8 cellular contexts compared by ENCODE assay signal in the genomic region with DNA sequence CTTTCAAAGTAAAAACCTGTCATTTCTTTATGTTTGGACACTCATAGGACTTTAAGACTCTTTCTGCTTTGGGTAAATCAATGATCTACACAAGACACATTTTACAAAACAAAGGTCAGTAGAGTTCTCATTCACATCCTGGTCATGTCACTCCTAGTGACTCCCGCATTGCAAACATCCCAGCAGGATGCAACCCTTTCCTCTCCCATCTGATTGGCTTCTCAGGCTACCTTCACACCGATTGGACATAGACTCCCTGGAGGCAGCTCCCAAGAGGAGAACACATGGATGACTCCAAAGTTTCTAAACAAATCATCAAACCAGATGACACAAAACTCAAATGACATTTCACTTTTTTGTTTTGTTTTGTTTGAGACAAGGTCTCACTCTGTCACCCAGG. TPM values are rescaled to one million over a fixed set of nuclear protein-coding genes. Genes with fewer than 3 reads are reported as not detected.
"Had no signal": no experiment of that assay in that cellular context is flagged by ENCODE, and none has a peak within 500 bp of the region (broad histone marks: within the 10 kb centered on the region; RNA-seq: fewer than 3 reads in every experiment).

No MANE protein-coding gene starts in this region.

- FAIRE-seq: G401.6, GM12878, GM12891, GM18507, GM19239 had no signal

- DNase-seq: GDM1, GF-D8 had no signal

- ATAC-seq: GM12878 had no signal

- H3K4me3 ChIP-seq: GM12878 had no signal

RNA-seq across cellular contexts. Expression of a gene that starts 43.8 kb away (rescaled TPM):
- total RNA-seq: G401, GM12878 had no signal
- polyA plus RNA-seq: GM12878 had no signal
